ENCODE assay signal across 2 cellular contexts in the genomic region with DNA sequence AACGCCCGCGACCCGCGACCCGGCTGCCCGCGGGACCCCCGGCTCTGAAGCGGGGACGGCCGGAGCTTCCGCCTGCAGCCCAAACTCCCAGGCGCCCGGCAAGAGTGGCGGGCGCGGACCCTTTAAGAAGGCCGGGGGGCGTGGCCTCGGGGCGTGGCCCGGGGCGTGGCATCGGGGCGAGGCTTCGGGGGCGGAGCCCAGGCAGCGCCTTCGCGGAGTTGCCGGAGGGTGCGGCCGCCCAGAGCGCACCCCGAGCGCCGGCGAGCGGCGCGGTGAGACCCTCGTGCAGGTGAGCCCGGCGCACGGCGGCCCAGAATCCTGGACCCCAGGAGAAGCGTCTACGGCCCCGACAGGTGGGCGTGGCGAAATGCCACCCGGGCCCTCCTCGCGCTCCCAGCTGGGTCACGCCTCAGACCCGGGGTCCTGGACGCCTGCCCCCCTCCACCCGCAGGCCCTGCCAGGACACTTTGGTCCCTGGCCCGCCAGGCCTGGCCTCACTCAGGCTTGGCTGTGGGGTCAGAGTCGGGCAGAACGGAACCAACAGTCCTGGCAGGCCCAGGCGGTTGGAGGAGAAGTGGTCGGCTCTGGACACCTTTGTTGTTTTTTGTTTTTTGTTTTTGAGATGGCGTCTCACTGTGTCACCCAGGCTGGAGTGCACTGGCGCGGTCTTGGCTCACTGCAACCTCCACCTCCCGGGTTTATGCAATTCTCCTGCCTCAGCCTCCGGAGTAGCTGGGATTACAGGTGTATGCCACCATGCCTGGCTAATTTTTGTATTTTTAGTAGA.
TF ChIP-seq lines count a peak whose summit lies in the region.

No MANE protein-coding gene starts in this region.

TF ChIP-seq in HEK293, 187 proteins besides CTCF, POLR2A, EP300 and RAD21 (continued from another document):
- no peak for TF ChIP-seq ZNF404 (tag by site-specific recombination; IDR thresholded peaks at IDR 0.05)
- peak; percentile 12; the same call in 1 of the 2 replicates for TF ChIP-seq GLIS2 (tag by site-specific recombination; IDR thresholded peaks at IDR 0.05)
- TF ChIP-seq, protein P1, sequence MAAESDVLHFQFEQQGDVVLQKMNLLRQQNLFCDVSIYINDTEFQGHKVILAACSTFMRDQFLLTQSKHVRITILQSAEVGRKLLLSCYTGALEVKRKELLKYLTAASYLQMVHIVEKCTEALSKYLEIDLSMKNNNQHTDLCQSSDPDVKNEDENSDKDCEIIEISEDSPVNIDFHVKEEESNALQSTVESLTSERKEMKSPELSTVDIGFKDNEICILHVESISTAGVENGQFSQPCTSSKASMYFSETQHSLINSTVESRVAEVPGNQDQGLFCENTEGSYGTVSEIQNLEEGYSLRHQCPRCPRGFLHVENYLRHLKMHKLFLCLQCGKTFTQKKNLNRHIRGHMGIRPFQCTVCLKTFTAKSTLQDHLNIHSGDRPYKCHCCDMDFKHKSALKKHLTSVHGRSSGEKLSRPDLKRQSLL (tag by site-specific recombination; IDR thresholded peaks at IDR 0.05), result no peak
- peak; percentile 89 for TF ChIP-seq KLF10 (tag by site-specific recombination; IDR thresholded peaks at IDR 0.05)
- TF ChIP-seq ZIC2 (tag by site-specific recombination; IDR thresholded peaks at IDR 0.05), result peak; percentile 32; the same call in 1 of the 2 replicates
- TF ChIP-seq ZEB2 (tag by site-specific recombination; IDR thresholded peaks at IDR 0.05), result peak; percentile 10; the same call in 1 of the 2 replicates
- peak; percentile 69; the same call in 1 of the 2 replicates for TF ChIP-seq BCL11B (tag by site-specific recombination; IDR thresholded peaks at IDR 0.05; ENCODE audit: low read depth)
- 0 out of 2 replicates have a peak, but pooled peaks have one; percentile 10 for TF ChIP-seq ZSCAN30 (tag by site-specific recombination; IDR thresholded peaks at IDR 0.05)
- no peak for TF ChIP-seq SP2 (tag by site-specific recombination; IDR thresholded peaks at IDR 0.05)
- peak; percentile 35; the same call in 1 of the 2 replicates for TF ChIP-seq GLIS1 (tag by site-specific recombination; IDR thresholded peaks at IDR 0.05)
- peak; percentile 34; the same call in 1 of the 2 replicates for TF ChIP-seq SCRT2 (tag by site-specific recombination; IDR thresholded peaks at IDR 0.05)
- TF ChIP-seq, protein P2, sequence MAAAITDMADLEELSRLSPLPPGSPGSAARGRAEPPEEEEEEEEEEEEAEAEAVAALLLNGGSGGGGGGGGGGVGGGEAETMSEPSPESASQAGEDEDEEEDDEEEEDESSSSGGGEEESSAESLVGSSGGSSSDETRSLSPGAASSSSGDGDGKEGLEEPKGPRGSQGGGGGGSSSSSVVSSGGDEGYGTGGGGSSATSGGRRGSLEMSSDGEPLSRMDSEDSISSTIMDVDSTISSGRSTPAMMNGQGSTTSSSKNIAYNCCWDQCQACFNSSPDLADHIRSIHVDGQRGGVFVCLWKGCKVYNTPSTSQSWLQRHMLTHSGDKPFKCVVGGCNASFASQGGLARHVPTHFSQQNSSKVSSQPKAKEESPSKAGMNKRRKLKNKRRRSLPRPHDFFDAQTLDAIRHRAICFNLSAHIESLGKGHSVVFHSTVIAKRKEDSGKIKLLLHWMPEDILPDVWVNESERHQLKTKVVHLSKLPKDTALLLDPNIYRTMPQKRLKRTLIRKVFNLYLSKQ (tag by site-specific recombination; IDR thresholded peaks at IDR 0.05; ENCODE audit: borderline replicate concordance), result no peak
- TF ChIP-seq, protein P3, sequence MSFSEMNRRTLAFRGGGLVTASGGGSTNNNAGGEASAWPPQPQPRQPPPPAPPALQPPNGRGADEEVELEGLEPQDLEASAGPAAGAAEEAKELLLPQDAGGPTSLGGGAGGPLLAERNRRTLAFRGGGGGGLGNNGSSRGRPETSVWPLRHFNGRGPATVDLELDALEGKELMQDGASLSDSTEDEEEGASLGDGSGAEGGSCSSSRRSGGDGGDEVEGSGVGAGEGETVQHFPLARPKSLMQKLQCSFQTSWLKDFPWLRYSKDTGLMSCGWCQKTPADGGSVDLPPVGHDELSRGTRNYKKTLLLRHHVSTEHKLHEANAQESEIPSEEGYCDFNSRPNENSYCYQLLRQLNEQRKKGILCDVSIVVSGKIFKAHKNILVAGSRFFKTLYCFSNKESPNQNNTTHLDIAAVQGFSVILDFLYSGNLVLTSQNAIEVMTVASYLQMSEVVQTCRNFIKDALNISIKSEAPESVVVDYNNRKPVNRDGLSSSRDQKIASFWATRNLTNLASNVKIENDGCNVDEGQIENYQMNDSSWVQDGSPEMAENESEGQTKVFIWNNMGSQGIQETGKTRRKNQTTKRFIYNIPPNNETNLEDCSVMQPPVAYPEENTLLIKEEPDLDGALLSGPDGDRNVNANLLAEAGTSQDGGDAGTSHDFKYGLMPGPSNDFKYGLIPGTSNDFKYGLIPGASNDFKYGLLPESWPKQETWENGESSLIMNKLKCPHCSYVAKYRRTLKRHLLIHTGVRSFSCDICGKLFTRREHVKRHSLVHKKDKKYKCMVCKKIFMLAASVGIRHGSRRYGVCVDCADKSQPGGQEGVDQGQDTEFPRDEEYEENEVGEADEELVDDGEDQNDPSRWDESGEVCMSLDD (tag by site-specific recombination; IDR thresholded peaks at IDR 0.05), result peak; percentile 36; the same call in 1 of the 2 replicates
- TF ChIP-seq, protein P4, sequence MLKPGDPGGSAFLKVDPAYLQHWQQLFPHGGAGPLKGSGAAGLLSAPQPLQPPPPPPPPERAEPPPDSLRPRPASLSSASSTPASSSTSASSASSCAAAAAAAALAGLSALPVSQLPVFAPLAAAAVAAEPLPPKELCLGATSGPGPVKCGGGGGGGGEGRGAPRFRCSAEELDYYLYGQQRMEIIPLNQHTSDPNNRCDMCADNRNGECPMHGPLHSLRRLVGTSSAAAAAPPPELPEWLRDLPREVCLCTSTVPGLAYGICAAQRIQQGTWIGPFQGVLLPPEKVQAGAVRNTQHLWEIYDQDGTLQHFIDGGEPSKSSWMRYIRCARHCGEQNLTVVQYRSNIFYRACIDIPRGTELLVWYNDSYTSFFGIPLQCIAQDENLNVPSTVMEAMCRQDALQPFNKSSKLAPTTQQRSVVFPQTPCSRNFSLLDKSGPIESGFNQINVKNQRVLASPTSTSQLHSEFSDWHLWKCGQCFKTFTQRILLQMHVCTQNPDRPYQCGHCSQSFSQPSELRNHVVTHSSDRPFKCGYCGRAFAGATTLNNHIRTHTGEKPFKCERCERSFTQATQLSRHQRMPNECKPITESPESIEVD (tag by site-specific recombination; IDR thresholded peaks at IDR 0.05), result no peak
- peak; percentile 71 for TF ChIP-seq KLF1 (tag by site-specific recombination; IDR thresholded peaks at IDR 0.05)
- TF ChIP-seq ZNF274 (IDR thresholded peaks at IDR 0.05; ENCODE audit: low read length), result no peak
- no peak for TF ChIP-seq ZNF274 (tag by site-specific recombination; IDR thresholded peaks at IDR 0.05; ENCODE audit: borderline replicate concordance)
- TF ChIP-seq ZNF114 (tag by site-specific recombination; IDR thresholded peaks at IDR 0.05), result no peak

TF ChIP-seq in GM12878, 131 proteins besides CTCF, POLR2A, EP300 and RAD21 (continued from another document and continues in another):
- TF ChIP-seq KAT2A (conservative IDR thresholded peaks at IDR 0.05; ENCODE audit: control insufficient read depth, low read depth, low read length), result no peak
- no peak for TF ChIP-seq SIN3A (IDR thresholded peaks at IDR 0.05; ENCODE audit: low read depth, low read length)
- no peak for TF ChIP-seq SMAD5 (IDR thresholded peaks at IDR 0.05; ENCODE audit: low read depth)
- no peak for TF ChIP-seq TCF12 (IDR thresholded peaks at IDR 0.05; ENCODE audit: low read depth, low read length)
- TF ChIP-seq GATAD2B (conservative IDR thresholded peaks at IDR 0.05; ENCODE audit: low read depth), result 0 out of 2 replicates have a peak, but pooled peaks have one; percentile 56
- no peak for TF ChIP-seq FOXM1 (IDR thresholded peaks at IDR 0.05; ENCODE audit: low read depth, low read length)
- no peak for TF ChIP-seq BMI1 (IDR thresholded peaks at IDR 0.05; ENCODE audit: borderline replicate concordance)
- TF ChIP-seq CREM (IDR thresholded peaks at IDR 0.05; ENCODE audit: low read depth), result no peak
- TF ChIP-seq EZH2 (IDR thresholded peaks at IDR 0.05; ENCODE audit: borderline replicate concordance, control insufficient read depth, low read depth, low read length), result no peak
- TF ChIP-seq MEF2B (IDR thresholded peaks at IDR 0.05; ENCODE audit: partially characterized antibody, poor library complexity, severe bottlenecking), result no peak
- TF ChIP-seq ZZZ3 (IDR thresholded peaks at IDR 0.05; ENCODE audit: control insufficient read depth, insufficient read length, low read depth), result no peak
- TF ChIP-seq IKZF1 (conservative IDR thresholded peaks at IDR 0.05), result peak; percentile 23; the same call in 1 of the 2 replicates
- no peak for TF ChIP-seq CHD2 (IDR thresholded peaks at IDR 0.05; ENCODE audit: borderline replicate concordance, low read depth, low read length)
- TF ChIP-seq YY1 (IDR thresholded peaks at IDR 0.05; ENCODE audit: low read depth, low read length), result no peak
- no peak for TF ChIP-seq FOS (IDR thresholded peaks at IDR 0.05; ENCODE audit: borderline replicate concordance, extremely low read depth, insufficient read length)
- TF ChIP-seq, protein P5, sequence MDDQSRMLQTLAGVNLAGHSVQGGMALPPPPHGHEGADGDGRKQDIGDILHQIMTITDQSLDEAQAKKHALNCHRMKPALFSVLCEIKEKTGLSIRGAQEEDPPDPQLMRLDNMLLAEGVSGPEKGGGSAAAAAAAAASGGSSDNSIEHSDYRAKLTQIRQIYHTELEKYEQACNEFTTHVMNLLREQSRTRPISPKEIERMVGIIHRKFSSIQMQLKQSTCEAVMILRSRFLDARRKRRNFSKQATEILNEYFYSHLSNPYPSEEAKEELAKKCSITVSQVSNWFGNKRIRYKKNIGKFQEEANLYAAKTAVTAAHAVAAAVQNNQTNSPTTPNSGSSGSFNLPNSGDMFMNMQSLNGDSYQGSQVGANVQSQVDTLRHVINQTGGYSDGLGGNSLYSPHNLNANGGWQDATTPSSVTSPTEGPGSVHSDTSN (IDR thresholded peaks at IDR 0.05; ENCODE audit: insufficient replicate concordance, low read depth, low read length), result no peak
- TF ChIP-seq ZNF274 (IDR thresholded peaks at IDR 0.05; ENCODE audit: insufficient read depth, insufficient read length), result no peak
- TF ChIP-seq, protein P6, sequence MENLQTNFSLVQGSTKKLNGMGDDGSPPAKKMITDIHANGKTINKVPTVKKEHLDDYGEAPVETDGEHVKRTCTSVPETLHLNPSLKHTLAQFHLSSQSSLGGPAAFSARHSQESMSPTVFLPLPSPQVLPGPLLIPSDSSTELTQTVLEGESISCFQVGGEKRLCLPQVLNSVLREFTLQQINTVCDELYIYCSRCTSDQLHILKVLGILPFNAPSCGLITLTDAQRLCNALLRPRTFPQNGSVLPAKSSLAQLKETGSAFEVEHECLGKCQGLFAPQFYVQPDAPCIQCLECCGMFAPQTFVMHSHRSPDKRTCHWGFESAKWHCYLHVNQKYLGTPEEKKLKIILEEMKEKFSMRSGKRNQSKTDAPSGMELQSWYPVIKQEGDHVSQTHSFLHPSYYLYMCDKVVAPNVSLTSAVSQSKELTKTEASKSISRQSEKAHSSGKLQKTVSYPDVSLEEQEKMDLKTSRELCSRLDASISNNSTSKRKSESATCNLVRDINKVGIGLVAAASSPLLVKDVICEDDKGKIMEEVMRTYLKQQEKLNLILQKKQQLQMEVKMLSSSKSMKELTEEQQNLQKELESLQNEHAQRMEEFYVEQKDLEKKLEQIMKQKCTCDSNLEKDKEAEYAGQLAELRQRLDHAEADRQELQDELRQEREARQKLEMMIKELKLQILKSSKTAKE (IDR thresholded peaks at IDR 0.05; ENCODE audit: low read depth, poor library complexity, severe bottlenecking), result no peak
- no peak for TF ChIP-seq STAT3 (IDR thresholded peaks at IDR 0.05; ENCODE audit: low read depth, low read length)
- TF ChIP-seq NR2C2 (IDR thresholded peaks at IDR 0.05; ENCODE audit: borderline replicate concordance, control insufficient read depth, insufficient read length, low read depth), result no peak
- no peak for TF ChIP-seq RCOR1 (conservative IDR thresholded peaks at IDR 0.05; ENCODE audit: low read depth, low read length)
- no peak for TF ChIP-seq RB1 (IDR thresholded peaks at IDR 0.05; ENCODE audit: borderline replicate concordance)
- TF ChIP-seq TBL1XR1 (IDR thresholded peaks at IDR 0.05; ENCODE audit: low read depth, low read length), result no peak
- no peak for TF ChIP-seq MYC (IDR thresholded peaks at IDR 0.05; ENCODE audit: insufficient read depth, insufficient read length, insufficient replicate concordance, low read length, severe bottlenecking)
- TF ChIP-seq BACH1 (IDR thresholded peaks at IDR 0.05; ENCODE audit: borderline replicate concordance), result peak; percentile 49
- TF ChIP-seq LARP7 (IDR thresholded peaks at IDR 0.05), result peak; percentile 86; the same call in 1 of the 2 replicates
- TF ChIP-seq CHD1 (IDR thresholded peaks at IDR 0.05; ENCODE audit: low read depth, low read length), result no peak
- TF ChIP-seq SMC3 (IDR thresholded peaks at IDR 0.05; ENCODE audit: borderline replicate concordance, low read length), result no peak
- TF ChIP-seq, protein P7, sequence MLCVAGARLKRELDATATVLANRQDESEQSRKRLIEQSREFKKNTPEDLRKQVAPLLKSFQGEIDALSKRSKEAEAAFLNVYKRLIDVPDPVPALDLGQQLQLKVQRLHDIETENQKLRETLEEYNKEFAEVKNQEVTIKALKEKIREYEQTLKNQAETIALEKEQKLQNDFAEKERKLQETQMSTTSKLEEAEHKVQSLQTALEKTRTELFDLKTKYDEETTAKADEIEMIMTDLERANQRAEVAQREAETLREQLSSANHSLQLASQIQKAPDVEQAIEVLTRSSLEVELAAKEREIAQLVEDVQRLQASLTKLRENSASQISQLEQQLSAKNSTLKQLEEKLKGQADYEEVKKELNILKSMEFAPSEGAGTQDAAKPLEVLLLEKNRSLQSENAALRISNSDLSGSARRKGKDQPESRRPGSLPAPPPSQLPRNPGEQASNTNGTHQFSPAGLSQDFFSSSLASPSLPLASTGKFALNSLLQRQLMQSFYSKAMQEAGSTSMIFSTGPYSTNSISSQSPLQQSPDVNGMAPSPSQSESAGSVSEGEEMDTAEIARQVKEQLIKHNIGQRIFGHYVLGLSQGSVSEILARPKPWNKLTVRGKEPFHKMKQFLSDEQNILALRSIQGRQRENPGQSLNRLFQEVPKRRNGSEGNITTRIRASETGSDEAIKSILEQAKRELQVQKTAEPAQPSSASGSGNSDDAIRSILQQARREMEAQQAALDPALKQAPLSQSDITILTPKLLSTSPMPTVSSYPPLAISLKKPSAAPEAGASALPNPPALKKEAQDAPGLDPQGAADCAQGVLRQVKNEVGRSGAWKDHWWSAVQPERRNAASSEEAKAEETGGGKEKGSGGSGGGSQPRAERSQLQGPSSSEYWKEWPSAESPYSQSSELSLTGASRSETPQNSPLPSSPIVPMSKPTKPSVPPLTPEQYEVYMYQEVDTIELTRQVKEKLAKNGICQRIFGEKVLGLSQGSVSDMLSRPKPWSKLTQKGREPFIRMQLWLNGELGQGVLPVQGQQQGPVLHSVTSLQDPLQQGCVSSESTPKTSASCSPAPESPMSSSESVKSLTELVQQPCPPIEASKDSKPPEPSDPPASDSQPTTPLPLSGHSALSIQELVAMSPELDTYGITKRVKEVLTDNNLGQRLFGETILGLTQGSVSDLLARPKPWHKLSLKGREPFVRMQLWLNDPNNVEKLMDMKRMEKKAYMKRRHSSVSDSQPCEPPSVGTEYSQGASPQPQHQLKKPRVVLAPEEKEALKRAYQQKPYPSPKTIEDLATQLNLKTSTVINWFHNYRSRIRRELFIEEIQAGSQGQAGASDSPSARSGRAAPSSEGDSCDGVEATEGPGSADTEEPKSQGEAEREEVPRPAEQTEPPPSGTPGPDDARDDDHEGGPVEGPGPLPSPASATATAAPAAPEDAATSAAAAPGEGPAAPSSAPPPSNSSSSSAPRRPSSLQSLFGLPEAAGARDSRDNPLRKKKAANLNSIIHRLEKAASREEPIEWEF (IDR thresholded peaks at IDR 0.05; ENCODE audit: insufficient replicate concordance, low read depth, low read length), result no peak
- no peak for TF ChIP-seq PAX5 (IDR thresholded peaks at IDR 0.05; ENCODE audit: borderline replicate concordance, low read depth, low read length)
- TF ChIP-seq PML (IDR thresholded peaks at IDR 0.05; ENCODE audit: low read length), result no peak
